Comparison of ENCODE assay signal across 11 cellular contexts in the genomic region with DNA sequence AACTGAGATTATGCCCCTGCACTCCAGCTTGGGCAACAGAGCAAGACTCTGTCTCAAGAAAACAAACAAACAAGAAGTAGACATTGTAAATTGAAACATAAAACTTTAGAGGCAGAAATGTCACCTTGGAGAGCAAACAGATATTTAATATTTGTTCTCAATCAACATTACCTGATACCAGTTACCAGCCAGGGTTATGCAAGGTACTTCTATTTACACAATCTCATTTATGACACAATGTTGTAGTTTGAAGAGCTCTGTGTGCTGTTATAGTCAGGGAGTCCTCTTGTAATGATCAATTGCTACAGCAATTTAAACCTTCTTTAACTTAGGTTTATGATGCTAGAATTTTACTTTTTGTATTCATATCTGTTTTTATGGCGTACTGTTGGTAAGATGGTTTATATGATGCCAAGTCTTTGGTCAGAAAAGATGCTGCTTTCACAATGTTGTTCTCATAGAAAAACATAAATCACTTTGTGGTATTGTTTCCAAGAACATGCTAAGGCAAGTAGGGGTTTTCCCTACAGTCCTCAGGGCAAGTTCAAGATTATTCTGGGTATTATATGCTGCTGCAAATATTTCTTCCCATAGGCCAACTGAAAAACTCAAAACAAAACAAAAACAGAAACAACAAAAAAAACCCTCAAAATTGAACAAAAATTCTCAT.
A peak's percentile ranks its signal among the peaks of the same experiment; 100 is the strongest.
DNase-seq lines count a peak whose midpoint lies in the region; ATAC-seq, FAIRE-seq and TF ChIP-seq lines count a peak whose summit lies in the region.
"Had no signal": no experiment of that assay in that cellular context is flagged by ENCODE, and none has a peak within 500 bp of the region (broad histone marks: within the 10 kb centered on the region; RNA-seq: fewer than 3 reads in every experiment).

No MANE protein-coding gene starts in this region.

- no peak for DNase-seq in GM12891 (ENCODE audit: insufficient read length, low spot score)
- peak; percentile 85 for DNase-seq in NCI-H2029 (lab: John Stamatoyannopoulos, UW)
- peak; percentile 80 for DNase-seq in fibroblast of the aortic adventitia (ENCODE audit: low read depth)
- no peak for DNase-seq in central memory CD4-positive, alpha-beta T cell
- no peak for DNase-seq in foreskin melanocyte
- DNase-seq in posterior vena cava (ENCODE audit: low spot score): no peak
- DNase-seq in NCI-H2171 treated with DMSO at 0.1 percent for 48 hours (lab: John Stamatoyannopoulos, UW): no peak
- DNase-seq: cortex of kidney had no signal

- intact Hi-C loops in posterior vena cava (cut with DNase I): no loop called here

- TF ChIP-seq CTCF in fibroblast of the aortic adventitia (IDR thresholded peaks at IDR 0.05; ENCODE audit: insufficient read depth, low read length): no peak

- FAIRE-seq in GM12891 (lab: Jason Lieb, UNC): peak; percentile 41
- FAIRE-seq: G401.6 had no signal

- no peak overlapping the region for H3K4me3 ChIP-seq in fibroblast of the aortic adventitia (ENCODE audit: low read depth, low read length)
- H3K4me3 ChIP-seq: skin epidermis had no signal

- peak; percentile 36 for ATAC-seq in GM21619 (IDR thresholded peaks at IDR 0.05; ENCODE audit: unreplicated experiment)

- TF ChIP-seq POLR2A in GM12891 (IDR thresholded peaks at IDR 0.05; ENCODE audit: low read depth, low read length): no peak

TF ChIP-seq in GM12891, 5 proteins besides CTCF, POLR2A, EP300 and RAD21:
- TF ChIP-seq POLR2AphosphoS5 (IDR thresholded peaks at IDR 0.05; ENCODE audit: low read depth, low read length): no peak
- no peak for TF ChIP-seq TAF1 (IDR thresholded peaks at IDR 0.05; ENCODE audit: low read depth, low read length)
- TF ChIP-seq PAX5 (IDR thresholded peaks at IDR 0.05; ENCODE audit: insufficient read depth, low read length, severe bottlenecking): no peak
- no peak for TF ChIP-seq SPI1 (IDR thresholded peaks at IDR 0.05; ENCODE audit: low read depth, low read length)
- no peak for TF ChIP-seq POU2F2 (IDR thresholded peaks at IDR 0.05; ENCODE audit: low read depth, low read length)
TF ChIP-seq in GM12891: peak in this region for 0.

Comparison
In these comparisons a context has a peak if more than half of its experiments do, and no peak if none do; other contexts are left out.
1. DNase-seq: peak in NCI-H2029 (single experiment) and fibroblast of the aortic adventitia (single experiment); none in GM12891 (single experiment), central memory CD4-positive, alpha-beta T cell (single experiment), foreskin melanocyte (single experiment), posterior vena cava (single experiment) and NCI-H2171 treated with DMSO at 0.1 percent for 48 hours (single experiment).